1 cellular context compared by ENCODE assay signal in the genomic region with DNA sequence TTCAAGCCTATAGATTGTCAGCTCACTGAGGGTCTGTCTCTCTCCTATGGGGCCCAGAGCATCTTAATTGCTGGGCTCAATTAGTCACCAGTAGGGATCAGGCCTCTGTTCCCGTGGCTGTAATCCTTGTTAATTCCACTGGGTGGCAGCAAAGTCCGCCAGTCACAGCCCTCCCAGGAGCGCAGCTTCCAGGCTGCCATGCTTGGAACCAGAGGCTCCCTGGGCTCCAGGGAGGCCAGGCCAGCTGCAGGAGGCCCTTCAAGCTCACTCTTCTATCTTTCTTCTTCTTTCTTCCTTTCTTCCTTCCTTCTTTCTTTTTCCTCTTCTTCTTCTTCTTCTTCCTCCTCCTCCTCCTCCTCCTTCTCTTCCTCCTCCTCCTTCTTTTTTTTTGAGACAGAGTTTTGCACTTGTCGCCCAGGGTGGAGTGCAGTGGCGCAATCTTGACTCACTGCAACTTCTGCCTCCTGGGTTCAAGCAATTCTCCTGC.
TF ChIP-seq lines count a peak whose summit lies in the region.

No MANE protein-coding gene starts in this region.

TF ChIP-seq in WTC11, 78 proteins besides CTCF, POLR2A, EP300 and RAD21 (continued from another document):
- TF ChIP-seq, protein P1, sequence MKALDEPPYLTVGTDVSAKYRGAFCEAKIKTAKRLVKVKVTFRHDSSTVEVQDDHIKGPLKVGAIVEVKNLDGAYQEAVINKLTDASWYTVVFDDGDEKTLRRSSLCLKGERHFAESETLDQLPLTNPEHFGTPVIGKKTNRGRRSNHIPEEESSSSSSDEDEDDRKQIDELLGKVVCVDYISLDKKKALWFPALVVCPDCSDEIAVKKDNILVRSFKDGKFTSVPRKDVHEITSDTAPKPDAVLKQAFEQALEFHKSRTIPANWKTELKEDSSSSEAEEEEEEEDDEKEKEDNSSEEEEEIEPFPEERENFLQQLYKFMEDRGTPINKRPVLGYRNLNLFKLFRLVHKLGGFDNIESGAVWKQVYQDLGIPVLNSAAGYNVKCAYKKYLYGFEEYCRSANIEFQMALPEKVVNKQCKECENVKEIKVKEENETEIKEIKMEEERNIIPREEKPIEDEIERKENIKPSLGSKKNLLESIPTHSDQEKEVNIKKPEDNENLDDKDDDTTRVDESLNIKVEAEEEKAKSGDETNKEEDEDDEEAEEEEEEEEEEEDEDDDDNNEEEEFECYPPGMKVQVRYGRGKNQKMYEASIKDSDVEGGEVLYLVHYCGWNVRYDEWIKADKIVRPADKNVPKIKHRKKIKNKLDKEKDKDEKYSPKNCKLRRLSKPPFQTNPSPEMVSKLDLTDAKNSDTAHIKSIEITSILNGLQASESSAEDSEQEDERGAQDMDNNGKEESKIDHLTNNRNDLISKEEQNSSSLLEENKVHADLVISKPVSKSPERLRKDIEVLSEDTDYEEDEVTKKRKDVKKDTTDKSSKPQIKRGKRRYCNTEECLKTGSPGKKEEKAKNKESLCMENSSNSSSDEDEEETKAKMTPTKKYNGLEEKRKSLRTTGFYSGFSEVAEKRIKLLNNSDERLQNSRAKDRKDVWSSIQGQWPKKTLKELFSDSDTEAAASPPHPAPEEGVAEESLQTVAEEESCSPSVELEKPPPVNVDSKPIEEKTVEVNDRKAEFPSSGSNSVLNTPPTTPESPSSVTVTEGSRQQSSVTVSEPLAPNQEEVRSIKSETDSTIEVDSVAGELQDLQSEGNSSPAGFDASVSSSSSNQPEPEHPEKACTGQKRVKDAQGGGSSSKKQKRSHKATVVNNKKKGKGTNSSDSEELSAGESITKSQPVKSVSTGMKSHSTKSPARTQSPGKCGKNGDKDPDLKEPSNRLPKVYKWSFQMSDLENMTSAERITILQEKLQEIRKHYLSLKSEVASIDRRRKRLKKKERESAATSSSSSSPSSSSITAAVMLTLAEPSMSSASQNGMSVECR (CRISPR knock-in tag; IDR thresholded peaks at IDR 0.05; ENCODE audit: borderline replicate concordance) = no peak
